8 cellular contexts compared by ENCODE assay signal in the genomic region with DNA sequence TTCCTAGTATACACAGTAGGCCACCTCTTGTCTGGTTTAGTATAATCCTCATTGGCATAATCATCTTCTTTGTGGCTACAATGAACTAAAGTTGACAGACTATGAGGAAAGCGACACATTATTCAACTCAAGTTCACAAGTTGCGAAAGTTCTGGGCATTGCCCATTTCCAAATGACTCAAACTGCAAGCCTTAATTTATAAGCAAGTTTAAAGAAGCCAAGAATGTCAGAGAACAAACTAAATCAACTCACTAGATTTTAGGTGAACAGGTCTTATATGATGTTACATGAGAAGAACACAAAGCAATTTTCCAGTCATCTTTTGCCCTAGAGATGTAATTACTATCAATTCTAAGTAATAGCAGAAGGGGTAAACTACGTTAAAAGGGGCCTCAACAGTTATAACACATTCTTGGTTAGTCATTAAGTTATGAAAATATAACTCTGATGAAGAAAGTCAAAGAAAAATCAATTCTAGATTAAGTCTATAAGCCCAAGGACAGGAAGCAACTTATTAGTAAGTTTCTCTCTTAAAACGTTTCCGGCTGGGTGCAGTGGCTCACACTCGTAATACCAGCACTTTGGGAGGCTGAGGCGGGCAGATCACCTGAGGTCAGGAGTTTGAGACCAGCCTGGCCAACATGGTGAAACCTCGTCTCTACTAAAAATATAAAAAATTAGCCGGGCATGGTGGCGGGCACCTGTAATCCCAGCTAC. TPM values are rescaled to one million over a fixed set of nuclear protein-coding genes. Genes with fewer than 3 reads are reported as not detected.
DNase-seq lines count a peak whose midpoint lies in the region; ATAC-seq and TF ChIP-seq lines count a peak whose summit lies in the region.

No MANE protein-coding gene starts in this region.

- peaks cover 98% of the 10 kb centered on the region for H3K79me2 ChIP-seq in ACC112 (ENCODE audit: control insufficient read depth, insufficient read depth, low read length, unreplicated experiment)

- no peak overlapping the region for H2AFZ ChIP-seq in ACC112 (ENCODE audit: low read length, unreplicated experiment)

- ATAC-seq in GM19463 (IDR thresholded peaks at IDR 0.05; ENCODE audit: unreplicated experiment): peak; percentile 40

- no peak for TF ChIP-seq CTCF in fibroblast of the aortic adventitia (IDR thresholded peaks at IDR 0.05; ENCODE audit: insufficient read depth, low read length)

- H3K36me3 ChIP-seq in ACC112 (ENCODE audit: insufficient read depth, low read length): no peaks in the 10 kb centered on the region

- H3K27me3 ChIP-seq in ACC112 (ENCODE audit: insufficient read depth, low read length): no peaks in the 10 kb centered on the region

- H3K4me3 ChIP-seq in ACC112 (ENCODE audit: low read depth, low read length): peak overlapping the region; percentile 2; the same call in 1 of the 2 replicates
- no peak overlapping the region for H3K4me3 ChIP-seq in fibroblast of the aortic adventitia (ENCODE audit: low read depth, low read length)

- peak overlapping the region; percentile 58 for H3K27ac ChIP-seq in ACC112 (ENCODE audit: low read depth, low read length)

- DNase-seq in SIG-M5 (lab: John Stamatoyannopoulos, UW) (peak; percentile 13), fibroblast of the aortic adventitia (ENCODE audit: low read depth) (peak; percentile 80), cerebellar nuclear complex (lab: John Stamatoyannopoulos, UW) (no peak), inferior parietal cortex (ENCODE audit: extremely low spot score) (no peak), retina (no peak), T-helper 9 cell (no peak)

- H3K4me1 ChIP-seq in ACC112 (ENCODE audit: control insufficient read depth, insufficient read depth, low read length, unreplicated experiment): peaks cover 56% of the 10 kb centered on the region

RNA-seq across cellular contexts. Expression of a gene that starts 21.5 kb away (rescaled TPM):
- 280 and 318 TPM in 2 replicates for total RNA-seq in fibroblast of the aortic adventitia (ENCODE audit: low replicate concordance)

Comparison
In these comparisons a context has a peak if more than half of its experiments do, and no peak if none do; other contexts are left out.
1. DNase-seq: peak in SIG-M5 (single experiment) and fibroblast of the aortic adventitia (single experiment); none in cerebellar nuclear complex (0 of 2), inferior parietal cortex (single experiment), retina (single experiment) and T-helper 9 cell (single experiment).